Comparison of ENCODE assay signal across 8 cellular contexts in the genomic region with DNA sequence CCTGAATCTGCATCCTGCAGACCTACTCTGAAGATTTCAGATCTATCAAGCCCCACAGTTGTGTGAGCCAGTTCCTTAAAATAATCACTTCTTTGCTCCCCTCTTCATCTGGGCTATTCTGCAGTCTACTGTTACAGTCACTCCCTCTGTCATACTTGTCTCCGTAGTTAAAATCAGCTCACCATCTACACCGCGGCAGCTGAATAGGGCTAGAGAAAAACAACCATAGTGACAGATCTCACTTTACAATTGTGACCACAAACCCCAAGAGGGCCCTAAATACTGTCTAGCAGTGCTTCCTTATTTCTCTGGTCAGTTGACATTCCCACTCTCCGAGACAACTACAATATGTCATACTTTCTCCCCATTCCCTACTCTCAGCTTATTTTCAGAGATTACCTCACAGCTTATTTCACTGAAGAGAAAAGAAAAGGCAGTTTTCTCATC. TPM values are rescaled to one million over a fixed set of nuclear protein-coding genes. Genes with fewer than 3 reads are reported as not detected.
DNase-seq lines count a peak whose midpoint lies in the region; ATAC-seq and TF ChIP-seq lines count a peak whose summit lies in the region.

No MANE protein-coding gene starts in this region.

- H3K4me1 Mint-ChIP-seq in naive thymus-derived CD4-positive, alpha-beta T cell, result peaks cover 2 to 25% (median 14%) of the 10 kb centered on the region in 7 donors

- H3K9me2 ChIP-seq in OCI-LY1 (ENCODE audit: low read depth, low read length), result no peaks in the 10 kb centered on the region

- H3K9me3 ChIP-seq in OCI-LY1 (ENCODE audit: low read length), result 0 out of 2 replicates have a peak, but pooled peaks cover 3% of the 10 kb centered on the region
- no peaks in the 10 kb centered on the region for H3K9me3 ChIP-seq in naive thymus-derived CD4-positive, alpha-beta T cell (ENCODE audit: control insufficient read depth in 2 of 3, low read length in 3 of 3)

- no peak overlapping the region for H3K4me3 Mint-ChIP-seq in naive thymus-derived CD4-positive, alpha-beta T cell

- H3K36me3 ChIP-seq in OCI-LY1 (ENCODE audit: insufficient read depth, low read length), result peaks cover 21% of the 10 kb centered on the region
- H3K36me3 ChIP-seq in naive thymus-derived CD4-positive, alpha-beta T cell (ENCODE audit: control insufficient read depth in 2 of 3, insufficient read depth in 3 of 3, low read length in 3 of 3), result no peaks in the 10 kb centered on the region

- H3K4me2 ChIP-seq in OCI-LY1 (ENCODE audit: low read length), result peak overlapping the region; percentile 66

- H2AFZ ChIP-seq in OCI-LY1 (ENCODE audit: low read length), result no peak overlapping the region

- TF ChIP-seq CTCF in OCI-LY1 (IDR thresholded peaks at IDR 0.05; ENCODE audit: low read length), result no peak

- H3K4me3 ChIP-seq in OCI-LY1 (ENCODE audit: low read depth, low read length, poor library complexity, severe bottlenecking), result peak overlapping the region; percentile 48
- no peak overlapping the region for H3K4me3 ChIP-seq in naive thymus-derived CD4-positive, alpha-beta T cell (ENCODE audit: low read length)

- peak overlapping the region; percentile 89 for H3K27ac ChIP-seq in OCI-LY1 (ENCODE audit: low read depth, low read length, poor library complexity, severe bottlenecking)
- no peak overlapping the region for H3K27ac ChIP-seq in naive thymus-derived CD4-positive, alpha-beta T cell (ENCODE audit: low read depth, low read length)

- POLR2A ChIA-PET in naive thymus-derived CD4-positive, alpha-beta T cell (lab: Charles Lee), result no interaction called here

- no peaks in the 10 kb centered on the region for H3F3A ChIP-seq in OCI-LY1 (ENCODE audit: insufficient read depth, low read length)

- CTCF ChIA-PET in naive thymus-derived CD4-positive, alpha-beta T cell (lab: Charles Lee), result no interaction called here

- intact Hi-C loops in naive thymus-derived CD4-positive, alpha-beta T cell (cut with micrococcal nuclease), result no loop called here
- intact Hi-C loops in left colon (cut with DNase I, micrococcal nuclease), result no loop called here

- no peak for DNase-seq in naive thymus-derived CD4-positive, alpha-beta T cell
- DNase-seq in COLO668 (lab: John Stamatoyannopoulos, UW; ENCODE audit: unreplicated experiment) (no peak), left colon (no peak), cerebellar cortex (ENCODE audit: low spot score) (no peak)
- no peak for DNase-seq in activated CD8-positive, alpha-beta memory T cell treated with anti-CD3 and anti-CD28 coated beads, Interleukin-2, amount 50 U/mL, for 4 hours

- peak; percentile 86 for ATAC-seq in GM18870 (IDR thresholded peaks at IDR 0.05; ENCODE audit: unreplicated experiment)
- peak; percentile 89 for ATAC-seq in HG02763 (IDR thresholded peaks at IDR 0.05; ENCODE audit: unreplicated experiment)
- peak; percentile 78 for ATAC-seq in naive thymus-derived CD4-positive, alpha-beta T cell
- ATAC-seq in left colon, result no peak

- H3K27me3 ChIP-seq in OCI-LY1 (ENCODE audit: insufficient read depth, low read length), result no peaks in the 10 kb centered on the region
- no peaks in the 10 kb centered on the region for H3K27me3 ChIP-seq in naive thymus-derived CD4-positive, alpha-beta T cell (ENCODE audit: control insufficient read depth in 2 of 2, insufficient read depth in 2 of 2, low read length in 2 of 2)

- H3K36me3 Mint-ChIP-seq in naive thymus-derived CD4-positive, alpha-beta T cell, result peaks cover 3 to 18% (median 11%) of the 10 kb centered on the region in 5 donors

- peaks cover 52% of the 10 kb centered on the region for H3K4me1 ChIP-seq in OCI-LY1 (ENCODE audit: insufficient read depth, low read length, severe bottlenecking)
- H3K4me1 ChIP-seq in naive thymus-derived CD4-positive, alpha-beta T cell (ENCODE audit: control insufficient read depth in 2 of 2, insufficient read depth in 2 of 2, low read length in 2 of 2), result peaks cover 0 to 12% of the 10 kb centered on the region in 2 donors

- no peaks in the 10 kb centered on the region for H3K27me3 Mint-ChIP-seq in naive thymus-derived CD4-positive, alpha-beta T cell

- H3K79me2 ChIP-seq in OCI-LY1 (ENCODE audit: insufficient read depth, low read length), result peaks cover 83% of the 10 kb centered on the region

- no peaks in the 10 kb centered on the region for H4K20me1 ChIP-seq in OCI-LY1 (ENCODE audit: insufficient read depth, low read length)

- H3K9me3 Mint-ChIP-seq in naive thymus-derived CD4-positive, alpha-beta T cell, result peaks cover 0 to 2% (median 0%) of the 10 kb centered on the region in 11 donors

- H3K27ac Mint-ChIP-seq in naive thymus-derived CD4-positive, alpha-beta T cell, result no peak overlapping the region

- peak overlapping the region; percentile 61 for H3K9ac ChIP-seq in OCI-LY1 (ENCODE audit: low read length)

RNA-seq across cellular contexts. Expression of gene DESI2, which starts 12.9 kb away (rescaled TPM):
- total RNA-seq in naive thymus-derived CD4-positive, alpha-beta T cell, result 10 to 100 TPM; 13.0 to 23.4 (median 17.6) TPM
- polyA plus RNA-seq in naive thymus-derived CD4-positive, alpha-beta T cell, result 10 to 100 TPM in 1 of 2 donors, 1 to 10 TPM in 1; 10.0 to 12.3 TPM
- 10 to 100 TPM; 28.2 to 30.8 TPM for total RNA-seq in left colon
